Comparison of ENCODE assay signal across 1 cellular context in genomic region chr16:66512589-66513404, GRCh38.
TF ChIP-seq lines count a peak whose summit lies in the region.

No MANE protein-coding gene starts in this region.

TF ChIP-seq in GM23338, 12 proteins besides CTCF, POLR2A, EP300 and RAD21 (continued from another document):
- TF ChIP-seq, protein P1, sequence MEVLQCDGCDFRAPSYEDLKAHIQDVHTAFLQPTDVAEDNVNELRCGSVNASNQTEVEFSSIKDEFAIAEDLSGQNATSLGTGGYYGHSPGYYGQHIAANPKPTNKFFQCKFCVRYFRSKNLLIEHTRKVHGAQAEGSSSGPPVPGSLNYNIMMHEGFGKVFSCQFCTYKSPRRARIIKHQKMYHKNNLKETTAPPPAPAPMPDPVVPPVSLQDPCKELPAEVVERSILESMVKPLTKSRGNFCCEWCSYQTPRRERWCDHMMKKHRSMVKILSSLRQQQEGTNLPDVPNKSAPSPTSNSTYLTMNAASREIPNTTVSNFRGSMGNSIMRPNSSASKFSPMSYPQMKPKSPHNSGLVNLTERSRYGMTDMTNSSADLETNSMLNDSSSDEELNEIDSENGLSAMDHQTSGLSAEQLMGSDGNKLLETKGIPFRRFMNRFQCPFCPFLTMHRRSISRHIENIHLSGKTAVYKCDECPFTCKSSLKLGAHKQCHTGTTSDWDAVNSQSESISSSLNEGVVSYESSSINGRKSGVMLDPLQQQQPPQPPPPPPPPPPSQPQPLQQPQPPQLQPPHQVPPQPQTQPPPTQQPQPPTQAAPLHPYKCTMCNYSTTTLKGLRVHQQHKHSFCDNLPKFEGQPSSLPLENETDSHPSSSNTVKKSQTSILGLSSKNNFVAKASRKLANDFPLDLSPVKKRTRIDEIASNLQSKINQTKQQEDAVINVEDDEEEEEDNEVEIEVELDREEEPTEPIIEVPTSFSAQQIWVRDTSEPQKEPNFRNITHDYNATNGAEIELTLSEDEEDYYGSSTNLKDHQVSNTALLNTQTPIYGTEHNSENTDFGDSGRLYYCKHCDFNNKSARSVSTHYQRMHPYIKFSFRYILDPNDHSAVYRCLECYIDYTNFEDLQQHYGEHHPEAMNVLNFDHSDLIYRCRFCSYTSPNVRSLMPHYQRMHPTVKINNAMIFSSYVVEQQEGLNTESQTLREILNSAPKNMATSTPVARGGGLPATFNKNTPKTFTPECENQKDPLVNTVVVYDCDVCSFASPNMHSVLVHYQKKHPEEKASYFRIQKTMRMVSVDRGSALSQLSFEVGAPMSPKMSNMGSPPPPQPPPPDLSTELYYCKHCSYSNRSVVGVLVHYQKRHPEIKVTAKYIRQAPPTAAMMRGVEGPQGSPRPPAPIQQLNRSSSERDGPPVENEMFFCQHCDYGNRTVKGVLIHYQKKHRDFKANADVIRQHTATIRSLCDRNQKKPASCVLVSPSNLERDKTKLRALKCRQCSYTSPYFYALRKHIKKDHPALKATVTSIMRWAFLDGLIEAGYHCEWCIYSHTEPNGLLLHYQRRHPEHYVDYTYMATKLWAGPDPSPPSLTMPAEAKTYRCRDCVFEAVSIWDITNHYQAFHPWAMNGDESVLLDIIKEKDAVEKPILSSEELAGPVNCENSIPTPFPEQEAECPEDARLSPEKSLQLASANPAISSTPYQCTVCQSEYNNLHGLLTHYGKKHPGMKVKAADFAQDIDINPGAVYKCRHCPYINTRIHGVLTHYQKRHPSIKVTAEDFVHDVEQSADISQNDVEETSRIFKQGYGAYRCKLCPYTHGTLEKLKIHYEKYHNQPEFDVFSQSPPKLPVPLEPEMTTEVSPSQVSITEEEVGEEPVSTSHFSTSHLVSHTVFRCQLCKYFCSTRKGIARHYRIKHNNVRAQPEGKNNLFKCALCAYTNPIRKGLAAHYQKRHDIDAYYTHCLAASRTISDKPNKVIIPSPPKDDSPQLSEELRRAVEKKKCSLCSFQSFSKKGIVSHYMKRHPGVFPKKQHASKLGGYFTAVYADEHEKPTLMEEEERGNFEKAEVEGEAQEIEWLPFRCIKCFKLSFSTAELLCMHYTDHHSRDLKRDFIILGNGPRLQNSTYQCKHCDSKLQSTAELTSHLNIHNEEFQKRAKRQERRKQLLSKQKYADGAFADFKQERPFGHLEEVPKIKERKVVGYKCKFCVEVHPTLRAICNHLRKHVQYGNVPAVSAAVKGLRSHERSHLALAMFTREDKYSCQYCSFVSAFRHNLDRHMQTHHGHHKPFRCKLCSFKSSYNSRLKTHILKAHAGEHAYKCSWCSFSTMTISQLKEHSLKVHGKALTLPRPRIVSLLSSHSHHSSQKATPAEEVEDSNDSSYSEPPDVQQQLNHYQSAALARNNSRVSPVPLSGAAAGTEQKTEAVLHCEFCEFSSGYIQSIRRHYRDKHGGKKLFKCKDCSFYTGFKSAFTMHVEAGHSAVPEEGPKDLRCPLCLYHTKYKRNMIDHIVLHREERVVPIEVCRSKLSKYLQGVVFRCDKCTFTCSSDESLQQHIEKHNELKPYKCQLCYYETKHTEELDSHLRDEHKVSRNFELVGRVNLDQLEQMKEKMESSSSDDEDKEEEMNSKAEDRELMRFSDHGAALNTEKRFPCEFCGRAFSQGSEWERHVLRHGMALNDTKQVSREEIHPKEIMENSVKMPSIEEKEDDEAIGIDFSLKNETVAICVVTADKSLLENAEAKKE (CRISPR knock-in tag; IDR thresholded peaks at IDR 0.05) = no peak
- TF ChIP-seq EZH2 (IDR thresholded peaks at IDR 0.05; ENCODE audit: low read depth, unreplicated experiment) (no peak), JUNB (IDR thresholded peaks at IDR 0.05; ENCODE audit: unreplicated experiment) (no peak), CREB1 (CRISPR knock-in tag; IDR thresholded peaks at IDR 0.05; ENCODE audit: low read depth) (no peak), ZNF114 (CRISPR knock-in tag; IDR thresholded peaks at IDR 0.05) (no peak), REST (IDR thresholded peaks at IDR 0.05; ENCODE audit: unreplicated experiment) (no peak), EZH2phosphoT487 (IDR thresholded peaks at IDR 0.05; ENCODE audit: unreplicated experiment) (no peak), STAT1 (IDR thresholded peaks at IDR 0.05; ENCODE audit: unreplicated experiment) (no peak), POLR2AphosphoS5 (IDR thresholded peaks at IDR 0.05; ENCODE audit: low read depth) (no peak)
- TF ChIP-seq, protein P2, sequence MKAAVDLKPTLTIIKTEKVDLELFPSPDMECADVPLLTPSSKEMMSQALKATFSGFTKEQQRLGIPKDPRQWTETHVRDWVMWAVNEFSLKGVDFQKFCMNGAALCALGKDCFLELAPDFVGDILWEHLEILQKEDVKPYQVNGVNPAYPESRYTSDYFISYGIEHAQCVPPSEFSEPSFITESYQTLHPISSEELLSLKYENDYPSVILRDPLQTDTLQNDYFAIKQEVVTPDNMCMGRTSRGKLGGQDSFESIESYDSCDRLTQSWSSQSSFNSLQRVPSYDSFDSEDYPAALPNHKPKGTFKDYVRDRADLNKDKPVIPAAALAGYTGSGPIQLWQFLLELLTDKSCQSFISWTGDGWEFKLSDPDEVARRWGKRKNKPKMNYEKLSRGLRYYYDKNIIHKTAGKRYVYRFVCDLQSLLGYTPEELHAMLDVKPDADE (IDR thresholded peaks at IDR 0.05) = no peak
TF ChIP-seq in GM23338: peak in this region for 0.
